23 cellular contexts compared by ENCODE assay signal in the genomic region with DNA sequence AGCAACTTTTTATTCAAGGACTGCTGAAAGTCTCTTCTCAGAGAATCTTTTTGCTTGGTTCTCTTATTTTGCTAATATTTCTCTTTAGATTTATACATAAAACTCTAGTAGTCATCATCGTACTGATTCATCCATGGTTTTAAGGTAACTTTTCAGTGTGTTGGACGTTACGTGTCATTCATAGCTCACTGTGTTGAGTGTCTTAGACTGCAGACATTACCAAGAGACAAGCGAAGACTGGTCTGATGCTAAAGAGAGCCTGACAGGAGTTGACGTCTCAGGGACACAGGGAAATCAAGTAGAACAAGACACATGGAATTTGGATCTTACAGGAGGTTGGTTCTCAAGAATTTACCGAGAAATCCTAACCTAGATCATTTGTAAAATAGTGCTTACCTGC. TPM values are rescaled to one million over a fixed set of nuclear protein-coding genes. Genes with fewer than 3 reads are reported as not detected.
DNase-seq lines count a peak whose midpoint lies in the region; ATAC-seq and TF ChIP-seq lines count a peak whose summit lies in the region.
"Had no signal": no experiment of that assay in that cellular context is flagged by ENCODE, and none has a peak within 500 bp of the region (broad histone marks: within the 10 kb centered on the region; RNA-seq: fewer than 3 reads in every experiment).

No MANE protein-coding gene starts in this region.

- ATAC-seq in GM21825 (IDR thresholded peaks at IDR 0.05; ENCODE audit: unreplicated experiment) (no peak), HG02571 (IDR thresholded peaks at IDR 0.05; ENCODE audit: unreplicated experiment) (no peak)
- ATAC-seq in activated CD4-positive, alpha-beta T cell treated with anti-CD3 and anti-CD28 coated beads for 36 hours, result no peak
- ATAC-seq: A549 had no signal

- no peaks in the 10 kb centered on the region for H3K27me3 Mint-ChIP-seq in activated CD4-positive, alpha-beta T cell treated with anti-CD3 and anti-CD28 coated beads for 36 hours
- H3K27me3 Mint-ChIP-seq: CD4-positive, alpha-beta T cell had no signal

- H3K79me2 ChIP-seq in OCI-LY3 (ENCODE audit: low read length), result no peaks in the 10 kb centered on the region

- H4K20me1 ChIP-seq in OCI-LY3 (ENCODE audit: insufficient read depth, low read length), result no peaks in the 10 kb centered on the region
- H4K20me1 ChIP-seq: BLaER1 treated with 17β-estradiol and CSF1 and Interleukin-3, amounts not matched to agents 10 nM and 100 nM had no signal

- H3K36me3 ChIP-seq in OCI-LY3 (replicated peaks; ENCODE audit: low read depth, low read length), result no peaks in the 10 kb centered on the region
- H3K36me3 ChIP-seq: BE2C; BLaER1 treated with 17β-estradiol and CSF1 and Interleukin-3, amounts not matched to agents 10 nM and 100 nM; HAP-1 had no signal

- no peak overlapping the region for H3K4me3 ChIP-seq in OCI-LY3 (ENCODE audit: low read length)
- no peak overlapping the region for H3K4me3 ChIP-seq in epithelial cell of esophagus (ENCODE audit: low read length)
- H3K4me3 ChIP-seq: A549; BLaER1 treated with 17β-estradiol and CSF1 and Interleukin-3, amounts not matched to agents 10 nM and 100 nM; HAP-1 had no signal

- H3K9me3 ChIP-seq in OCI-LY3 (ENCODE audit: insufficient read depth, low read length), result no peaks in the 10 kb centered on the region
- H3K9me3 ChIP-seq: A549; BE2C; BLaER1 treated with 17β-estradiol and CSF1 and Interleukin-3, amounts not matched to agents 10 nM and 100 nM; HAP-1 had no signal

- H3K4me1 Mint-ChIP-seq in activated CD4-positive, alpha-beta T cell treated with anti-CD3 and anti-CD28 coated beads for 36 hours, result peaks cover 2% of the 10 kb centered on the region
- H3K4me1 Mint-ChIP-seq: CD8-positive, alpha-beta memory T cell had no signal

- H3K4me2 ChIP-seq in OCI-LY3 (ENCODE audit: low read length), result 0 out of 2 replicates have a peak overlapping the region, but pooled peaks have one; percentile 5
- H3K4me2 ChIP-seq: A549; BLaER1 treated with 17β-estradiol and CSF1 and Interleukin-3, amounts not matched to agents 10 nM and 100 nM had no signal

- no peak overlapping the region for H3K4me3 Mint-ChIP-seq in activated CD4-positive, alpha-beta T cell treated with anti-CD3 and anti-CD28 coated beads for 36 hours
- H3K4me3 Mint-ChIP-seq: CD14-positive monocyte; CD4-positive, alpha-beta T cell; CD8-positive, alpha-beta memory T cell; HFFc6 had no signal

- POLR2A ChIA-PET in activated CD4-positive, alpha-beta T cell treated with anti-CD3 and anti-CD28 coated beads for 36 hours (lab: Charles Lee), result no interaction called here

- H3K36me3 Mint-ChIP-seq in activated CD4-positive, alpha-beta T cell treated with anti-CD3 and anti-CD28 coated beads for 36 hours (ENCODE audit: low read depth), result no peaks in the 10 kb centered on the region
- H3K36me3 Mint-ChIP-seq: CD14-positive monocyte had no signal

- no peaks in the 10 kb centered on the region for H3K27me3 ChIP-seq in OCI-LY3 (ENCODE audit: low read depth, low read length)
- H3K27me3 ChIP-seq: BE2C; BLaER1 treated with 17β-estradiol and CSF1 and Interleukin-3, amounts not matched to agents 10 nM and 100 nM had no signal

- H3K27ac ChIP-seq in OCI-LY3 (ENCODE audit: low read length), result no peak overlapping the region
- H3K27ac ChIP-seq: A549; BLaER1 treated with 17β-estradiol and CSF1 and Interleukin-3, amounts not matched to agents 10 nM and 100 nM had no signal

- DNase-seq in ELR (ENCODE audit: low read depth) (peak; percentile 4), epithelial cell of esophagus (ENCODE audit: low read depth) (peak; percentile 53)
- DNase-seq in activated CD4-positive, alpha-beta T cell treated with anti-CD3 and anti-CD28 coated beads for 36 hours, result no peak
- DNase-seq: 8988T; ACHN; AML-193; BE2C; CD4-positive, alpha-beta T cell; CD8-positive, alpha-beta memory T cell; DMS 273 treated with DMSO at 0.1 percent for 48 hours; DMS79; EL; GF-D8; GOT3; HFFc6 had no signal

- CTCF ChIA-PET in activated CD4-positive, alpha-beta T cell treated with anti-CD3 and anti-CD28 coated beads for 36 hours (lab: Charles Lee), result no interaction called here

- intact Hi-C loops in activated CD4-positive, alpha-beta T cell treated with anti-CD3 and anti-CD28 coated beads for 36 hours (cut with DNase I, micrococcal nuclease), result no loop called here

- H2AFZ ChIP-seq in OCI-LY3 (ENCODE audit: low read depth, low read length), result no peak overlapping the region

- no peak overlapping the region for H3K9ac ChIP-seq in OCI-LY3 (ENCODE audit: low read length)
- H3K9ac ChIP-seq: BLaER1 treated with 17β-estradiol and CSF1 and Interleukin-3, amounts not matched to agents 10 nM and 100 nM had no signal

- H3K9me3 Mint-ChIP-seq in activated CD4-positive, alpha-beta T cell treated with anti-CD3 and anti-CD28 coated beads for 36 hours (ENCODE audit: low read depth), result no peaks in the 10 kb centered on the region
- H3K9me3 Mint-ChIP-seq: CD14-positive monocyte; CD4-positive, alpha-beta T cell; CD8-positive, alpha-beta memory T cell; HFFc6 had no signal

- H3K27ac Mint-ChIP-seq in activated CD4-positive, alpha-beta T cell treated with anti-CD3 and anti-CD28 coated beads for 36 hours, result no peak overlapping the region
- H3K27ac Mint-ChIP-seq: CD14-positive monocyte; CD4-positive, alpha-beta T cell; HFFc6 had no signal

- H3K4me1 ChIP-seq in OCI-LY3 (ENCODE audit: low read length), result peaks cover 16% of the 10 kb centered on the region
- H3K4me1 ChIP-seq: A549, HAP-1 had no signal

- TF ChIP-seq CTCF in OCI-LY3 (IDR thresholded peaks at IDR 0.05; ENCODE audit: low read depth, low read length), result no peak
- no peak for TF ChIP-seq CTCF in epithelial cell of esophagus (IDR thresholded peaks at IDR 0.05; ENCODE audit: insufficient read depth, low read depth, low read length, missing control alignments)

RNA-seq across cellular contexts. Expression of gene RBM44, which starts 25.5 kb away (rescaled TPM):
- 1 to 10 TPM in 1 of 2 experiments, under 1 TPM in 1; 0.94 to 1.4 TPM for total RNA-seq in activated CD4-positive, alpha-beta T cell treated with anti-CD3 and anti-CD28 coated beads for 36 hours

RNA-seq across cellular contexts. Expression of gene RAMP1, which starts 35.3 kb away (rescaled TPM):
- under 1 TPM; 0.30 to 0.32 TPM for total RNA-seq in activated CD4-positive, alpha-beta T cell treated with anti-CD3 and anti-CD28 coated beads for 36 hours
- total RNA-seq: CD4-positive, alpha-beta T cell; G401 had no signal
